ENCODE assay signal across 8 cellular contexts in genomic region chr1:28913786-28914227, GRCh38. TPM values are rescaled to one million over a fixed set of nuclear protein-coding genes. Genes with fewer than 3 reads are reported as not detected.
A peak's percentile ranks its signal among the peaks of the same experiment; 100 is the strongest.
DNase-seq lines count a peak whose midpoint lies in the region; ATAC-seq and TF ChIP-seq lines count a peak whose summit lies in the region.

No MANE protein-coding gene starts in this region.

- H4K91ac ChIP-seq in IMR-90 (ENCODE audit: insufficient read depth, low read depth, low read length): no peak overlapping the region; the same call in 1 of the 2 replicates

- H3K4me1 Mint-ChIP-seq in chondrocyte (ENCODE audit: low read depth) (peaks cover 20% of the 10 kb centered on the region), natural killer cell (peaks cover 41 to 43% of the 10 kb centered on the region in 2 donors)

- H3K36me3 Mint-ChIP-seq in chondrocyte (ENCODE audit: low read depth): no peaks in the 10 kb centered on the region
- H3K36me3 Mint-ChIP-seq in natural killer cell: no peaks in the 10 kb centered on the region

- TF ChIP-seq CTCF in BJ (IDR thresholded peaks at IDR 0.05; ENCODE audit: insufficient read depth, low read depth, low read length) (no peak), IMR-90 (conservative IDR thresholded peaks at IDR 0.05; ENCODE audit: low read depth, low read length) (no peak), chondrocyte (IDR thresholded peaks at IDR 0.05) (no peak), natural killer cell (IDR thresholded peaks at IDR 0.05) (no peak), omental fat pad (IDR thresholded peaks at IDR 0.05) (no peak)

- H2BK20ac ChIP-seq in IMR-90 (ENCODE audit: low read depth, low read length): no peak overlapping the region

- intact Hi-C loops in IMR-90 (cut with micrococcal nuclease) (no loop called here), natural killer cell (cut with micrococcal nuclease) (loop anchor here (1.0 kb wide), 1 partner anchor 13 kb away; no protein-coding TSS in a partner anchor)

- 0 out of 2 replicates have a peak, but pooled peaks cover 3% of the 10 kb centered on the region for H3K9me1 ChIP-seq in IMR-90 (ENCODE audit: insufficient read depth, low read length)

- no peak overlapping the region for H2AK5ac ChIP-seq in IMR-90 (ENCODE audit: low read depth, low read length)

- no peak overlapping the region for H3K23ac ChIP-seq in IMR-90 (ENCODE audit: low read depth, low read length)

- H2BK5ac ChIP-seq in IMR-90 (ENCODE audit: low read depth, low read length, poor library complexity, severe bottlenecking): no peak overlapping the region

- H4K8ac ChIP-seq in IMR-90 (ENCODE audit: low read depth in 2 of 2, low read length in 2 of 2): peak overlapping the region; percentile 76 to 83; a peak in 3 of 4 replicates

- TF ChIP-seq RAD21 in IMR-90 (IDR thresholded peaks at IDR 0.05; ENCODE audit: low read length): no peak

- peaks cover 5% of the 10 kb centered on the region; the same call in 1 of the 2 replicates for H3K4me1 ChIP-seq in IMR-90 (ENCODE audit: control insufficient read depth, insufficient read depth, low read length)

- no peak overlapping the region for H3K27ac ChIP-seq in IMR-90 (ENCODE audit: insufficient read depth, low read length)

- H4K5ac ChIP-seq in IMR-90 (ENCODE audit: low read depth, low read length): no peak overlapping the region; the same call in 1 of the 2 replicates

- H3K14ac ChIP-seq in IMR-90 (replicated peaks; ENCODE audit: low read depth, low read length): peak overlapping the region; percentile 31; the same call in 1 of the 2 replicates

- H3K18ac ChIP-seq in IMR-90 (ENCODE audit: low read depth, low read length): no peak overlapping the region; the same call in 1 of the 2 replicates

- DNase-seq in BJ (ENCODE audit: low read depth): no peak
- no peak for DNase-seq in IMR-90
- DNase-seq in chondrocyte (ENCODE audit: low spot score): no peak
- no peak for DNase-seq in natural killer cell
- no peak for DNase-seq in omental fat pad (ENCODE audit: low spot score)
- DNase-seq in stimulated activated CD4-positive, alpha-beta T cell treated with anti-CD3 and anti-CD28 coated beads, Interleukin-1b, Interleukin-23, amount 100 ng/mL, for 48 hours: no peak

- peak overlapping the region; percentile 89 for H2AFZ ChIP-seq in IMR-90 (replicated peaks; ENCODE audit: low read length, poor library complexity)

- H3K4me3 ChIP-seq in BJ (ENCODE audit: low read depth, low read length) (peak overlapping the region; percentile 59), IMR-90 (ENCODE audit: insufficient read depth, low read depth, low read length) (peak overlapping the region; percentile 40)

- peak overlapping the region; percentile 58 for H3K4ac ChIP-seq in IMR-90 (ENCODE audit: low read depth, low read length)

- H3K27ac Mint-ChIP-seq in chondrocyte (ENCODE audit: unreplicated experiment) (peak overlapping the region; percentile 74), natural killer cell (peak overlapping the region; percentile 81 to 86)

- no peak for TF ChIP-seq POLR2A in IMR-90 (IDR thresholded peaks at IDR 0.05; ENCODE audit: low read depth, low read length)

- H2BK120ac ChIP-seq in IMR-90 (ENCODE audit: low read depth, low read length): no peak overlapping the region

- POLR2A ChIA-PET in BJ (lab: Charles Lee): interaction anchor here (0.6 kb wide), 1 partner anchor 60 kb away, joined by 4 read pairs; no protein-coding TSS in a partner anchor
- POLR2A ChIA-PET in IMR-90 (lab: Charles Lee; ENCODE audit: unreplicated experiment): interaction anchor here (0.6 to 0.7 kb wide), 2 partner anchors 13 to 15 kb away, joined by 3 to 4 read pairs; no protein-coding TSS in a partner anchor

- H3K27me3 ChIP-seq in BJ (ENCODE audit: control insufficient read depth, insufficient read depth, low read length) (no peaks in the 10 kb centered on the region), IMR-90 (ENCODE audit: control insufficient read depth, insufficient read depth, low read length) (no peaks in the 10 kb centered on the region)

- peak overlapping the region; percentile 25 for H3K9ac ChIP-seq in IMR-90 (ENCODE audit: low read depth, low read length)

- peak overlapping the region; percentile 73 for H3K4me3 Mint-ChIP-seq in chondrocyte (ENCODE audit: unreplicated experiment)
- H3K4me3 Mint-ChIP-seq in natural killer cell: peak overlapping the region; percentile 93

- no peaks in the 10 kb centered on the region for H3K9me3 Mint-ChIP-seq in chondrocyte (ENCODE audit: low read depth)
- H3K9me3 Mint-ChIP-seq in natural killer cell: no peaks in the 10 kb centered on the region

- dilution Hi-C loops in IMR-90 (cut with HindIII; ENCODE audit: low sequenced_read_pairs, unreplicated experiment): no loop called here

- in situ Hi-C loops in IMR-90 (cut with MboI; ENCODE audit: low sequenced_read_pairs): no loop called here

- H3K27me3 Mint-ChIP-seq in chondrocyte (ENCODE audit: low read depth): no peaks in the 10 kb centered on the region
- H3K27me3 Mint-ChIP-seq in natural killer cell (ENCODE audit: low read depth in 2 of 2): no peaks in the 10 kb centered on the region

- ATAC-seq in IMR-90 (ENCODE audit: low read depth) (no peak), natural killer cell (no peak), omental fat pad (ENCODE audit: low FRiP score) (no peak), GM21717 (IDR thresholded peaks at IDR 0.05; ENCODE audit: unreplicated experiment) (no peak), HG02884 (IDR thresholded peaks at IDR 0.05; ENCODE audit: unreplicated experiment) (no peak)

- H3K79me1 ChIP-seq in IMR-90 (ENCODE audit: low read depth in 1 of 2, low read length in 2 of 2): no peaks in the 10 kb centered on the region

- WGBS in IMR-90 (ENCODE audit: extremely low coverage in 2 of 2, insufficient read length in 1 of 2), 2 experiments: 70% methylated on average over 2 of the region's 10 CpGs; no CpG with 5 or more reads in 1 of the 2 experiments

- H2BK15ac ChIP-seq in IMR-90 (ENCODE audit: low read depth, low read length): 0 out of 3 replicates have a peak overlapping the region, but pooled peaks have one; percentile 10

- BruUV-seq in IMR-90 (replicated peaks; lab: Mats Ljungman, UMichigan): no TSS peak

- H3K56ac ChIP-seq in IMR-90 (ENCODE audit: extremely low read depth, insufficient read depth, low read length): no peak overlapping the region

- no peaks in the 10 kb centered on the region for H4K20me1 ChIP-seq in IMR-90 (ENCODE audit: insufficient read depth, low read length)

- H3K36me3 ChIP-seq in BJ (ENCODE audit: control insufficient read depth, insufficient read depth, low read length): no peaks in the 10 kb centered on the region
- no peaks in the 10 kb centered on the region for H3K36me3 ChIP-seq in IMR-90 (ENCODE audit: control insufficient read depth, insufficient read depth, low read length)

- CTCF ChIA-PET in BJ (lab: Yijun Ruan, JAX) (interaction anchor here (1.1 to 1.6 kb wide), 3 partner anchors 15 to 37 kb away, joined by 4 to 5 read pairs (median 4); no protein-coding TSS in a partner anchor), IMR-90 (lab: Yijun Ruan, JAX) (interaction anchor here (0.6 to 1.7 kb wide), 2 partner anchors 19 to 1135 kb away, joined by 4 to 7 read pairs; no protein-coding TSS in a partner anchor)

- H3K4me2 ChIP-seq in IMR-90 (ENCODE audit: low read depth, low read length): peak overlapping the region; percentile 90

- peak overlapping the region; percentile 1 for H2AK9ac ChIP-seq in IMR-90 (replicated peaks; ENCODE audit: low read depth, low read length, poor library complexity)

- no peaks in the 10 kb centered on the region for H3K9me3 ChIP-seq in IMR-90 (ENCODE audit: control insufficient read depth, insufficient read depth, low read length)

TF ChIP-seq in IMR-90, 13 proteins besides CTCF, POLR2A, EP300 and RAD21 (continues in another document):
- TF ChIP-seq, protein P1, sequence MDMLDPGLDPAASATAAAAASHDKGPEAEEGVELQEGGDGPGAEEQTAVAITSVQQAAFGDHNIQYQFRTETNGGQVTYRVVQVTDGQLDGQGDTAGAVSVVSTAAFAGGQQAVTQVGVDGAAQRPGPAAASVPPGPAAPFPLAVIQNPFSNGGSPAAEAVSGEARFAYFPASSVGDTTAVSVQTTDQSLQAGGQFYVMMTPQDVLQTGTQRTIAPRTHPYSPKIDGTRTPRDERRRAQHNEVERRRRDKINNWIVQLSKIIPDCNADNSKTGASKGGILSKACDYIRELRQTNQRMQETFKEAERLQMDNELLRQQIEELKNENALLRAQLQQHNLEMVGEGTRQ (IDR thresholded peaks at IDR 0.05; ENCODE audit: low read depth, low read length): no peak
- TF ChIP-seq CEBPB (IDR thresholded peaks at IDR 0.05; ENCODE audit: low read depth, low read length) (no peak), CHD1 (IDR thresholded peaks at IDR 0.05; ENCODE audit: low read depth, low read length) (no peak), RFX5 (IDR thresholded peaks at IDR 0.05; ENCODE audit: low read depth, low read length) (no peak), MAFK (IDR thresholded peaks at IDR 0.05; ENCODE audit: low read depth, low read length) (no peak), FOS (IDR thresholded peaks at IDR 0.05; ENCODE audit: low read depth, low read length) (no peak), SMC3 (IDR thresholded peaks at IDR 0.05; ENCODE audit: low read depth, low read length) (no peak), MAZ (IDR thresholded peaks at IDR 0.05; ENCODE audit: borderline replicate concordance, low read depth, low read length) (no peak), RCOR1 (IDR thresholded peaks at IDR 0.05; ENCODE audit: insufficient replicate concordance, low read length) (no peak), BHLHE40 (IDR thresholded peaks at IDR 0.05; ENCODE audit: low read depth, low read length) (no peak), MXI1 (IDR thresholded peaks at IDR 0.05; ENCODE audit: borderline replicate concordance, low read depth, low read length) (no peak), ELK1 (IDR thresholded peaks at IDR 0.05; ENCODE audit: borderline replicate concordance, low read depth, low read length) (no peak)

RNA-seq across cellular contexts. Expression of gene EPB41, which starts 0.6 kb away (rescaled TPM):
- polyA plus RNA-seq in BJ (2011; rRNA removed): 7.5 and 13.8 TPM in 2 replicates
- 10.1 and 11.2 TPM in 2 replicates for polyA minus RNA-seq in BJ (2011; rRNA and poly(A)+ RNA removed)
- 8.1 and 10.0 TPM in 2 replicates for total RNA-seq in IMR-90 (2012; rRNA removed)
- 3.1 and 4.6 TPM in 2 replicates for polyA plus RNA-seq in IMR-90 (2012; rRNA removed)
- polyA plus RNA-seq in IMR-90 (2012; cell fraction: cytosol; rRNA removed): 1.3 TPM in 2 replicates
- polyA plus RNA-seq in IMR-90 (2012; cell fraction: nucleus; rRNA removed; ENCODE audit: low replicate concordance): 2.2 and 12.8 TPM in 2 replicates
- 11.5 to 18.3 TPM (median 17.7 TPM) in 3 replicates for total RNA-seq in chondrocyte
- 100 to 1,000 TPM; 151 to 196 (median 172) TPM for total RNA-seq in natural killer cell
- total RNA-seq in omental fat pad: 10 to 100 TPM; 28.8 to 57.6 (median 43.2) TPM
